Comparison of ENCODE assay signal across 9 cellular contexts in the genomic region with DNA sequence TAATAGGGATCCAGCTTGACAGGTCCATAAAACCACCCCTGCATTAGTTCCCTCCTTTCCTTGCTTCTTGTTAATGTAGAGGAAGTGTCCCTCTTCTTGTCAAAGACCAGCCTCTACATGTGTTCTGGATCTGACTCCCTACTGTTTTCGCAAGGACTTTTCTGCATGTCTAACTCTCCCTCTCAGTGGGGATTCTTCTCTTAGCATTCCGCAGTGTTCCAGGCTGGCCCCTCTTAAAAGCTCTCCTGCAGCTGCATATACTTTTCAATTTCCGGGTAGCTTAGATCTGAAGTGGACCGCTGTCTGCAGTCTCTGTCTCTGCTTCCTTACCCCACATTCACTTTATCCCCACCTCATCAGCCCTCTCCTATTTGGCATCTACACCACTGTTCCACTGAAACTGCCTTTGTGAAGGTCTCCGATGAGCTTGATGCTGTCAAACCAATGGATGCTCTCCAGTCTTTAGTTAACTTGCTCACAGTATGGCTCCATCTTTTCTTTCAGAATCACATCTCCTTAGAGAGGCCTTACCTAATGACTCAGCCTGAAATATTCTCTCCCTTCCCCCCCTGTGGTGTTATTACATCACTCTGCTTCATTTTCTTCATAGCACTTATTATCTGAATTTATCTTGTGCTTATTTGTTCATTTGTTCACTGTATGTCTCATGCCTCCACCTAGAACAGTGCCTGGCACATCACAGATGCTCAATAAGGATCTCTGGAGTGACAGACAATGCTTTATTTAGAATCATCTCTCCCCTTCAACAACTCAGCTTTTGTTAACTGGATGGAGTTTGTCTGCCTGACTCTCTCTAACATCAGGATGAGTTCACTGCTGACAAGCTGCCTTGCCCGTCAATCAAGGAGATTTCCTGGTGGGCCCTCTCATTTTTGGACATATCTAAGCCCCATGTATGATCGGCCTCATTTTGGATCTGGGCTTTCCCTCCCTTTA.
A peak's percentile ranks its signal among the peaks of the same experiment; 100 is the strongest.
DNase-seq lines count a peak whose midpoint lies in the region; ATAC-seq and TF ChIP-seq lines count a peak whose summit lies in the region.
"Had no signal": no experiment of that assay in that cellular context is flagged by ENCODE, and none has a peak within 500 bp of the region (broad histone marks: within the 10 kb centered on the region; RNA-seq: fewer than 3 reads in every experiment).

No MANE protein-coding gene starts in this region.

- ATAC-seq in HG02884 (IDR thresholded peaks at IDR 0.05; ENCODE audit: unreplicated experiment): peak; percentile 35

- no peak overlapping the region for H3K27ac ChIP-seq in vagina

- TF ChIP-seq CTCF in vagina (IDR thresholded peaks at IDR 0.05): no peak

- TF ChIP-seq POLR2A in vagina (IDR thresholded peaks at IDR 0.05): no peak

- intact Hi-C loops in vagina (cut with DNase I): no loop called here

- peaks cover 15% of the 10 kb centered on the region for H3K4me1 ChIP-seq in vagina

- H3K9me3 ChIP-seq in vagina: no peaks in the 10 kb centered on the region

- H3K36me3 ChIP-seq in vagina: no peaks in the 10 kb centered on the region

- no peaks in the 10 kb centered on the region for H3K27me3 ChIP-seq in vagina

- DNase-seq in AG20443 (ENCODE audit: low spot score) (peak; percentile 58), amniotic epithelial cell (ENCODE audit: low read depth) (peak; percentile 93), medulla oblongata (ENCODE audit: extremely low spot score) (peak; percentile 64), vagina (ENCODE audit: extremely low spot score in 2 of 2) (no peak), SK-N-DZ (ENCODE audit: low spot score) (no peak), 8988T (no peak)
- no peak for DNase-seq in activated CD4-positive, alpha-beta T cell treated with anti-CD3 and anti-CD28 coated beads for 1 hour
- DNase-seq: NCI-H446 had no signal

- H3K4me3 ChIP-seq in vagina: no peak overlapping the region

Comparison
In these comparisons a context has a peak if more than half of its experiments do, and no peak if none do; other contexts are left out.
1. DNase-seq: peak in AG20443 (single experiment), amniotic epithelial cell (single experiment) and medulla oblongata (single experiment); none in vagina (0 of 2), SK-N-DZ (single experiment), 8988T (single experiment) and activated CD4-positive, alpha-beta T cell treated with anti-CD3 and anti-CD28 coated beads for 1 hour (single experiment).